In genomic region chr3:114809668-114810413, GRCh38 we compare ENCODE assay signal across 8 cellular contexts.
DNase-seq lines count a peak whose midpoint lies in the region; ATAC-seq and TF ChIP-seq lines count a peak whose summit lies in the region.

No MANE protein-coding gene starts in this region.

- peaks cover 0 to 4% of the 10 kb centered on the region in 2 donors for H3K4me1 ChIP-seq in naive thymus-derived CD4-positive, alpha-beta T cell (ENCODE audit: control insufficient read depth in 2 of 2, insufficient read depth in 2 of 2, low read length in 2 of 2)
- H3K4me1 ChIP-seq in testis = no peaks in the 10 kb centered on the region

- no peaks in the 10 kb centered on the region for H3K27me3 Mint-ChIP-seq in naive thymus-derived CD4-positive, alpha-beta T cell

- no peak for TF ChIP-seq CTCF in testis (IDR thresholded peaks at IDR 0.05)

- H3K4me3 Mint-ChIP-seq in naive thymus-derived CD4-positive, alpha-beta T cell = no peak overlapping the region

- no peaks in the 10 kb centered on the region for H3K9me3 ChIP-seq in naive thymus-derived CD4-positive, alpha-beta T cell (ENCODE audit: control insufficient read depth in 2 of 3, low read length in 3 of 3)
- H3K9me3 ChIP-seq in testis = no peaks in the 10 kb centered on the region

- no peak overlapping the region for H3K27ac Mint-ChIP-seq in naive thymus-derived CD4-positive, alpha-beta T cell

- peaks cover 0 to 44% (median 36%) of the 10 kb centered on the region in 5 donors for H3K36me3 Mint-ChIP-seq in naive thymus-derived CD4-positive, alpha-beta T cell

- CTCF ChIA-PET in HEK293T (lab: Yijun Ruan, JAX) = no interaction called here
- CTCF ChIA-PET in naive thymus-derived CD4-positive, alpha-beta T cell (lab: Charles Lee) = interaction anchor here (1.0 kb wide), 1 partner anchor 11 kb away, joined by 3 read pairs; no protein-coding TSS in a partner anchor

- POLR2A ChIA-PET in HEK293T (lab: Yijun Ruan, JAX) = no interaction called here
- POLR2A ChIA-PET in naive thymus-derived CD4-positive, alpha-beta T cell (lab: Charles Lee) = no interaction called here

- intact Hi-C loops in naive thymus-derived CD4-positive, alpha-beta T cell (cut with micrococcal nuclease) = no loop called here
- intact Hi-C loops in testis (cut with DNase I; ENCODE audit: low total_unique reads) = no loop called here

- no peaks in the 10 kb centered on the region for H3K36me3 ChIP-seq in naive thymus-derived CD4-positive, alpha-beta T cell (ENCODE audit: control insufficient read depth in 2 of 3, insufficient read depth in 3 of 3, low read length in 3 of 3)
- no peaks in the 10 kb centered on the region for H3K36me3 ChIP-seq in testis (ENCODE audit: low read depth, missing control alignments)

- no peak for TF ChIP-seq POLR2A in testis (IDR thresholded peaks at IDR 0.05)

- H3K27me3 ChIP-seq in naive thymus-derived CD4-positive, alpha-beta T cell (ENCODE audit: control insufficient read depth in 2 of 2, insufficient read depth in 2 of 2, low read length in 2 of 2) = no peaks in the 10 kb centered on the region
- H3K27me3 ChIP-seq in testis = no peaks in the 10 kb centered on the region

- no peak overlapping the region for H3K27ac ChIP-seq in naive thymus-derived CD4-positive, alpha-beta T cell (ENCODE audit: low read depth, low read length)
- no peak overlapping the region for H3K27ac ChIP-seq in testis

- WGBS in testis, 2 donors = 77 to 87% methylated on average over 5 of the region's 5 CpGs

- peak; percentile 5 for DNase-seq in HEK293T (ENCODE audit: extremely low spot score)
- DNase-seq in OCI-M1 (lab: John Stamatoyannopoulos, UW) = peak; percentile 41
- DNase-seq in naive thymus-derived CD4-positive, alpha-beta T cell = no peak
- no peak for DNase-seq in HUDEP-2 (lab: John Stamatoyannopoulos, UW; ENCODE audit: unreplicated experiment in 76 of 76)
- DNase-seq in NCI-H1105 (lab: John Stamatoyannopoulos, UW) = no peak
- DNase-seq in NCI-H2171 (lab: John Stamatoyannopoulos, UW) = no peak
- no peak for DNase-seq in testis

- H3K4me1 Mint-ChIP-seq in naive thymus-derived CD4-positive, alpha-beta T cell = peaks cover 0 to 17% (median 9%) of the 10 kb centered on the region in 7 donors

- peaks cover 0 to 10% (median 0%) of the 10 kb centered on the region in 11 donors for H3K9me3 Mint-ChIP-seq in naive thymus-derived CD4-positive, alpha-beta T cell

- peak; percentile 99 for ATAC-seq in GM18868 (IDR thresholded peaks at IDR 0.05; ENCODE audit: unreplicated experiment)
- peak; percentile 89 for ATAC-seq in naive thymus-derived CD4-positive, alpha-beta T cell

- no peak overlapping the region for H3K4me3 ChIP-seq in naive thymus-derived CD4-positive, alpha-beta T cell (ENCODE audit: low read length)
- no peak overlapping the region for H3K4me3 ChIP-seq in testis

TF ChIP-seq in HEK293T, 16 proteins besides CTCF, POLR2A, EP300 and RAD21:
- no peak for TF ChIP-seq FOXM1 (IDR thresholded peaks at IDR 0.05; ENCODE audit: borderline replicate concordance)
- no peak for TF ChIP-seq FOXA1 (IDR thresholded peaks at IDR 0.05)
- TF ChIP-seq ELF4 (IDR thresholded peaks at IDR 0.05) = no peak
- TF ChIP-seq TARDBP (IDR thresholded peaks at IDR 0.05) = no peak
- TF ChIP-seq L3MBTL2 (conservative IDR thresholded peaks at IDR 0.05) = no peak
- no peak for TF ChIP-seq LEF1 (IDR thresholded peaks at IDR 0.05; ENCODE audit: borderline replicate concordance)
- no peak for TF ChIP-seq FOXK2 (IDR thresholded peaks at IDR 0.05)
- TF ChIP-seq ARNT (IDR thresholded peaks at IDR 0.05) = no peak
- TF ChIP-seq SP1 (IDR thresholded peaks at IDR 0.05) = no peak
- no peak for TF ChIP-seq NFRKB (IDR thresholded peaks at IDR 0.05)
- no peak for TF ChIP-seq ZNF384 (IDR thresholded peaks at IDR 0.05)
- no peak for TF ChIP-seq BHLHE40 (IDR thresholded peaks at IDR 0.05; ENCODE audit: borderline replicate concordance)
- TF ChIP-seq, protein P1, sequence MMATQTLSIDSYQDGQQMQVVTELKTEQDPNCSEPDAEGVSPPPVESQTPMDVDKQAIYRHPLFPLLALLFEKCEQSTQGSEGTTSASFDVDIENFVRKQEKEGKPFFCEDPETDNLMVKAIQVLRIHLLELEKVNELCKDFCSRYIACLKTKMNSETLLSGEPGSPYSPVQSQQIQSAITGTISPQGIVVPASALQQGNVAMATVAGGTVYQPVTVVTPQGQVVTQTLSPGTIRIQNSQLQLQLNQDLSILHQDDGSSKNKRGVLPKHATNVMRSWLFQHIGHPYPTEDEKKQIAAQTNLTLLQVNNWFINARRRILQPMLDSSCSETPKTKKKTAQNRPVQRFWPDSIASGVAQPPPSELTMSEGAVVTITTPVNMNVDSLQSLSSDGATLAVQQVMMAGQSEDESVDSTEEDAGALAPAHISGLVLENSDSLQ (IDR thresholded peaks at IDR 0.05) = no peak
- no peak for TF ChIP-seq CTBP1 (IDR thresholded peaks at IDR 0.05; ENCODE audit: borderline replicate concordance)
- TF ChIP-seq SUZ12 (IDR thresholded peaks at IDR 0.05) = no peak
- no peak for TF ChIP-seq HDGF (IDR thresholded peaks at IDR 0.05; ENCODE audit: borderline replicate concordance)
TF ChIP-seq in HEK293T: peak in this region for 0.

Comparison
In these comparisons a context has a peak if more than half of its experiments do, and no peak if none do; other contexts are left out.
1. DNase-seq: peak in HEK293T (single experiment) and OCI-M1 (single experiment); none in naive thymus-derived CD4-positive, alpha-beta T cell (0 of 9), HUDEP-2 (0 of 76), NCI-H1105 (single experiment), NCI-H2171 (single experiment) and testis (single experiment).